In the genomic region with DNA sequence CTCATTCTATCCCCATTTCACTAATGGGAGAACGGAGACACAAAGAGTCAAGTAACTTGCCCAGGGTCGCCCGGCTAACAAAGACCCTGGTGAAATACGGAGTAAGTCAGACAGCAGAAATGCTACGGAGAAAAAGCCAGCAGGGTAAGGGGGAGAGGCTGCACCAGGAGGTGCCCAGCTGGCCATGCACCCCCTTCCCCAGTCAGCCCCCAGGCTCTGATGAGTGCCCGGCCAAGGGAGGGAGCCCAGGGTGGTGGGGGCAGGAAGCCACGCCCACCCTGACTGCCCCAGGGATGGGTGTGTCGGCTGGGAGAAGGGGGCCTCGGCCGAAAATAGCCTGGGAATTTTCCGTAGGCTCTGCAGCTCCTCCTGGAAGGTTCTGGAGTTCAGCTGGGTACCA, we compare ENCODE assay signal across 12 cellular contexts. TPM values are rescaled to one million over a fixed set of nuclear protein-coding genes. Genes with fewer than 3 reads are reported as not detected.
DNase-seq lines count a peak whose midpoint lies in the region; ATAC-seq and TF ChIP-seq lines count a peak whose summit lies in the region.
"Had no signal": no experiment of that assay in that cellular context is flagged by ENCODE, and none has a peak within 500 bp of the region (broad histone marks: within the 10 kb centered on the region; RNA-seq: fewer than 3 reads in every experiment).

No MANE protein-coding gene starts in this region.

- H3K4me3 ChIP-seq in heart right ventricle (peak overlapping the region in 4 of 10 donors; percentile 6 to 14 (median 10)), body of pancreas (no peak overlapping the region), mesenchymal stem cell (ENCODE audit: insufficient read depth in 1 of 2, low read depth in 1 of 2, low read length in 2 of 2) (peak overlapping the region in 1 of 2 experiments; percentile 87), vagina (no peak overlapping the region)

- peak overlapping the region; percentile 51 for H3K9ac ChIP-seq in mesenchymal stem cell (ENCODE audit: low read length)

- H3K79me1 ChIP-seq in mesenchymal stem cell (replicated peaks; ENCODE audit: low read length, poor library complexity, severe bottlenecking): no peaks in the 10 kb centered on the region

- H4K91ac ChIP-seq in mesenchymal stem cell (ENCODE audit: low read length): peak overlapping the region; percentile 63

- no peak overlapping the region for H3K23ac ChIP-seq in mesenchymal stem cell (ENCODE audit: low read length in 2 of 2)

- no peak overlapping the region for H2BK15ac ChIP-seq in mesenchymal stem cell (ENCODE audit: low read depth, poor library complexity, severe bottlenecking)

- no peaks in the 10 kb centered on the region for H3K36me3 ChIP-seq in heart right ventricle
- no peaks in the 10 kb centered on the region for H3K36me3 ChIP-seq in body of pancreas (replicated peaks in 1 of 2; ENCODE audit: insufficient read depth in 1 of 2, low read depth in 2 of 2)
- peaks cover 13 to 15% of the 10 kb centered on the region in 2 experiments for H3K36me3 ChIP-seq in mesenchymal stem cell (ENCODE audit: control insufficient read depth in 1 of 2, insufficient read depth in 2 of 2, low read depth in 1 of 2, low read length in 2 of 2)
- no peaks in the 10 kb centered on the region for H3K36me3 ChIP-seq in vagina

- H2AFZ ChIP-seq in mesenchymal stem cell (ENCODE audit: low read depth, low read length): no peak overlapping the region

- no peak for TF ChIP-seq CTCF in heart right ventricle (IDR thresholded peaks at IDR 0.05)
- TF ChIP-seq CTCF in body of pancreas (IDR thresholded peaks at IDR 0.05): no peak
- no peak for TF ChIP-seq CTCF in vagina (IDR thresholded peaks at IDR 0.05)

- H3K4ac ChIP-seq in mesenchymal stem cell (ENCODE audit: low read depth in 1 of 2, low read length in 2 of 2): peak overlapping the region in 1 of 2 experiments; percentile 35

- TF ChIP-seq POLR2A in body of pancreas (IDR thresholded peaks at IDR 0.05) (no peak), vagina (IDR thresholded peaks at IDR 0.05) (no peak)

- H2AK5ac ChIP-seq in mesenchymal stem cell (ENCODE audit: low read length, severe bottlenecking): no peak overlapping the region

- no peaks in the 10 kb centered on the region for H3K27me3 ChIP-seq in heart right ventricle
- no peaks in the 10 kb centered on the region for H3K27me3 ChIP-seq in body of pancreas
- H3K27me3 ChIP-seq in mesenchymal stem cell (ENCODE audit: control insufficient read depth in 1 of 2, insufficient read depth in 1 of 2, low read length in 2 of 2): no peaks in the 10 kb centered on the region
- no peaks in the 10 kb centered on the region for H3K27me3 ChIP-seq in vagina

- WGBS in heart right ventricle, 2 donors: 24 to 30% methylated on average over 11 of the region's 11 CpGs
- 33 to 40% methylated on average over 5 to 11 of the region's 11 CpGs for WGBS in body of pancreas, 2 donors
- WGBS in mesenchymal stem cell: 53% methylated on average over 11 of the region's 11 CpGs

- peak overlapping the region; percentile 9 to 33 for H2BK12ac ChIP-seq in mesenchymal stem cell (ENCODE audit: low read length in 2 of 2)

- no peak overlapping the region for H2BK5ac ChIP-seq in mesenchymal stem cell (ENCODE audit: low read depth, low read length, poor library complexity, severe bottlenecking)

- H4K8ac ChIP-seq in mesenchymal stem cell (ENCODE audit: low read length): no peak overlapping the region

- peaks cover 26 to 88% (median 70%) of the 10 kb centered on the region in 9 donors for H3K4me1 ChIP-seq in heart right ventricle
- H3K4me1 ChIP-seq in body of pancreas: peaks cover 86% of the 10 kb centered on the region
- peaks cover 62% of the 10 kb centered on the region for H3K4me1 ChIP-seq in mesenchymal stem cell (ENCODE audit: control insufficient read depth, insufficient read depth, low read depth, low read length)
- H3K4me1 ChIP-seq in vagina: peaks cover 86% of the 10 kb centered on the region

- peak overlapping the region in 1 of 2 experiments; percentile 54 for H3K18ac ChIP-seq in mesenchymal stem cell (ENCODE audit: low read depth in 1 of 2, low read length in 2 of 2)

- H3K4me2 ChIP-seq in mesenchymal stem cell (ENCODE audit: low read length, poor library complexity, severe bottlenecking): no peak overlapping the region

- intact Hi-C loops in heart right ventricle (cut with DNase I) (no loop called here), left ventricle myocardium superior (cut with micrococcal nuclease) (no loop called here), body of pancreas (cut with DNase I) (no loop called here), vagina (cut with DNase I) (no loop called here)

- H2BK120ac ChIP-seq in mesenchymal stem cell (ENCODE audit: low read depth, low read length): peak overlapping the region; percentile 34

- ATAC-seq in heart right ventricle (no peak), left ventricle myocardium superior (no peak), body of pancreas (no peak)

- H3K27ac ChIP-seq in heart right ventricle: peak overlapping the region in 9 of 10 donors; percentile 1 to 96 (median 85)
- peak overlapping the region; percentile 81 to 94 (median 91) for H3K27ac ChIP-seq in body of pancreas
- H3K27ac ChIP-seq in mesenchymal stem cell (ENCODE audit: low read length, poor library complexity, severe bottlenecking): no peak overlapping the region
- peak overlapping the region; percentile 86 for H3K27ac ChIP-seq in vagina

- peak overlapping the region in 1 of 2 experiments; percentile 41 for H3K14ac ChIP-seq in mesenchymal stem cell (ENCODE audit: low read length in 2 of 2)

- H3K9me3 ChIP-seq in heart right ventricle (no peaks in the 10 kb centered on the region), body of pancreas (no peaks in the 10 kb centered on the region), mesenchymal stem cell (ENCODE audit: control insufficient read depth, low read length) (no peaks in the 10 kb centered on the region), vagina (no peaks in the 10 kb centered on the region)

- peak in 1 of 2 donors; percentile 52 for DNase-seq in heart right ventricle
- no peak for DNase-seq in left ventricle myocardium superior
- DNase-seq in body of pancreas: no peak
- DNase-seq in mesenchymal stem cell: peak; percentile 39
- no peak for DNase-seq in vagina (ENCODE audit: extremely low spot score in 2 of 2)
- DNase-seq in ureter (ENCODE audit: low spot score): no peak
- DNase-seq in activated CD4-positive, alpha-beta T cell treated with anti-CD3 and anti-CD28 coated beads, Interleukin-2, amount 50 U/mL, for 4 hours: no peak
- no peak for DNase-seq in NCI-H187 (lab: John Stamatoyannopoulos, UW)
- DNase-seq: activated CD4-positive, alpha-beta T cell treated with anti-CD3 and anti-CD28 coated beads, Interleukin-2, amount 50 U/mL, for 1 hour; central memory CD4-positive, alpha-beta T cell; NCI-H2081 treated with DMSO at 0.1 percent for 48 hours had no signal

RNA-seq across cellular contexts. Expression of gene CARHSP1, which starts 4.3 kb away (rescaled TPM):
- 10 to 100 TPM; 12.7 to 35.7 (median 24.8) TPM for total RNA-seq in heart right ventricle
- 10 to 100 TPM; 40.8 to 76.3 TPM for polyA plus RNA-seq in heart right ventricle
- total RNA-seq in left ventricle myocardium superior: 23.8 TPM
- total RNA-seq in body of pancreas: 10 to 100 TPM; 16.5 to 59.9 TPM
- polyA plus RNA-seq in mesenchymal stem cell (2013, experiment 1 of 2): 78.8 TPM
- 76.6 TPM for polyA plus RNA-seq in mesenchymal stem cell (2013, experiment 2 of 2)
- 125 TPM for total RNA-seq in vagina
- total RNA-seq in ureter: 43.6 TPM

RNA-seq across cellular contexts. Expression of gene LITAFD, which starts 17.7 kb away (rescaled TPM):
- total RNA-seq in heart right ventricle (not detected), left ventricle myocardium superior (not detected), body of pancreas (not detected), vagina (not detected), ureter (not detected)
- polyA plus RNA-seq in heart right ventricle: not detected
- not detected for polyA plus RNA-seq in mesenchymal stem cell (2013, experiment 1 of 2)
- not detected for polyA plus RNA-seq in mesenchymal stem cell (2013, experiment 2 of 2)
- polyA plus RNA-seq: CD14-positive monocyte had no signal
